Comparison of ENCODE assay signal across 10 cellular contexts in the genomic region with DNA sequence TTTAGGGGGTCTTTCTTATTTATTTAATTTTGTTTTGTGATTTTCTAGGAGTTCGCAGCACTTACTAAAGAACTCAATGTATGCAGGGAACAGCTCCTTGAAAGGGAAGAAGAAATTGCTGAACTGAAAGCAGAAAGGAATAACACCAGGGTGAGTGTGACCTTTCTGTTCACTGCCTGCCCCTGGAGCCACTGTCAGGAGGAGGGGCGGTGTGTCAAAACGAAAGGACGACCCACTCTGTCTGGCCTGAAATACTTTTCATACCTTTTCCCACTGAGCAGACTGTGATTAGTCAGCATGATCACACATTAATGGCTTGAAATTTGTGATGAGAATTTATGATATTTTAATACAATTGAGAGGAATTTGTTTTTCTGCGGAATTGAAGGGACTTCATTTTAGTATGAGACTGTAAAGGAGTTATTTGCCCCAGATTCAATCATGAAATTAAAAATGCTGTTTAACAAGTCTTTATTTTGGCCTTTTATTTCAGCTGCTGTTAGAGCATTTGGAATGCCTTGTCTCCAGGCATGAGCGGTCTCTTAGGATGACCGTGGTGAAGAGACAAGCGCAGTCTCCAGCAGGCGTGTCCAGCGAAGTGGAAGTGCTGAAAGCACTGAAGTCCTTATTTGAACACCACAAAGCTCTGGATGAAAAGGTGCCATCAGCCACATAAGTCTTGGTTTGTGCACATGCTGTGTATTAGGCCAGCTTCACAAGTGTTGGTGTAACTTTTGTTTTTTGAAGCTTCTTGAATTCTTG. TPM values are rescaled to one million over a fixed set of nuclear protein-coding genes. Genes with fewer than 3 reads are reported as not detected.
DNase-seq lines count a peak whose midpoint lies in the region; ATAC-seq, FAIRE-seq and TF ChIP-seq lines count a peak whose summit lies in the region.
"Had no signal": no experiment of that assay in that cellular context is flagged by ENCODE, and none has a peak within 500 bp of the region (broad histone marks: within the 10 kb centered on the region; RNA-seq: fewer than 3 reads in every experiment).

No MANE protein-coding gene starts in this region.

- no peak for TF ChIP-seq CTCF in kidney (IDR thresholded peaks at IDR 0.05; ENCODE audit: borderline replicate concordance, extremely low read depth, insufficient read depth)

- H3K4me3 Mint-ChIP-seq in activated naive CD8-positive, alpha-beta T cell treated with anti-CD3 and anti-CD28 coated beads, Interleukin-2, amount 50 U/mL, for 24 hours = no peak overlapping the region
- no peak overlapping the region for H3K4me3 Mint-ChIP-seq in activated naive CD8-positive, alpha-beta T cell treated with anti-CD3 and anti-CD28 coated beads for 36 hours

- no peak for FAIRE-seq in kidney (lab: Jason Lieb, UNC)

- peaks cover 41% of the 10 kb centered on the region for H3K36me3 Mint-ChIP-seq in activated naive CD8-positive, alpha-beta T cell treated with anti-CD3 and anti-CD28 coated beads, Interleukin-2, amount 50 U/mL, for 24 hours (ENCODE audit: low read depth)
- peaks cover 21% of the 10 kb centered on the region for H3K36me3 Mint-ChIP-seq in activated naive CD8-positive, alpha-beta T cell treated with anti-CD3 and anti-CD28 coated beads for 36 hours

- peaks cover 5 to 40% (median 21%) of the 10 kb centered on the region in 5 donors for H3K4me1 ChIP-seq in subcutaneous abdominal adipose tissue (ENCODE audit: control insufficient read depth in 5 of 5, insufficient read depth in 5 of 5, low read length in 5 of 5)
- peaks cover 6 to 15% of the 10 kb centered on the region in 2 donors for H3K4me1 ChIP-seq in kidney (ENCODE audit: control insufficient read depth in 1 of 2, insufficient read depth in 1 of 2, low read depth in 1 of 2, low read length in 2 of 2)

- peak; percentile 59 for ATAC-seq in activated naive CD8-positive, alpha-beta T cell treated with anti-CD3 and anti-CD28 coated beads, Interleukin-2, amount 50 U/mL, for 24 hours
- ATAC-seq in HG02885 (IDR thresholded peaks at IDR 0.05; ENCODE audit: poor library complexity, unreplicated experiment) = peak; percentile 76
- ATAC-seq in HG03280 (IDR thresholded peaks at IDR 0.05; ENCODE audit: unreplicated experiment) = no peak

- no peaks in the 10 kb centered on the region for H3K27me3 Mint-ChIP-seq in activated naive CD8-positive, alpha-beta T cell treated with anti-CD3 and anti-CD28 coated beads, Interleukin-2, amount 50 U/mL, for 24 hours
- H3K27me3 Mint-ChIP-seq in activated naive CD8-positive, alpha-beta T cell treated with anti-CD3 and anti-CD28 coated beads for 36 hours = no peaks in the 10 kb centered on the region

- H3K27ac Mint-ChIP-seq in activated naive CD8-positive, alpha-beta T cell treated with anti-CD3 and anti-CD28 coated beads, Interleukin-2, amount 50 U/mL, for 24 hours = no peak overlapping the region
- no peak overlapping the region for H3K27ac Mint-ChIP-seq in activated naive CD8-positive, alpha-beta T cell treated with anti-CD3 and anti-CD28 coated beads for 36 hours

- peaks cover 11% of the 10 kb centered on the region for H3K4me1 Mint-ChIP-seq in activated naive CD8-positive, alpha-beta T cell treated with anti-CD3 and anti-CD28 coated beads, Interleukin-2, amount 50 U/mL, for 24 hours
- H3K4me1 Mint-ChIP-seq in activated naive CD8-positive, alpha-beta T cell treated with anti-CD3 and anti-CD28 coated beads for 36 hours = no peaks in the 10 kb centered on the region

- H3K27me3 ChIP-seq in subcutaneous abdominal adipose tissue (ENCODE audit: control insufficient read depth in 5 of 5, insufficient read depth in 4 of 5, low read length in 5 of 5) = no peaks in the 10 kb centered on the region

- H3K36me3 ChIP-seq in subcutaneous abdominal adipose tissue (ENCODE audit: control insufficient read depth in 5 of 5, insufficient read depth in 5 of 5, low read length in 5 of 5) (peaks cover 4 to 59% (median 32%) of the 10 kb centered on the region in 5 donors), kidney (ENCODE audit: control insufficient read depth in 1 of 2, insufficient read depth in 2 of 2, low read length in 2 of 2) (peaks cover 12 to 18% of the 10 kb centered on the region in 2 donors)

- H3K9me3 Mint-ChIP-seq in activated naive CD8-positive, alpha-beta T cell treated with anti-CD3 and anti-CD28 coated beads, Interleukin-2, amount 50 U/mL, for 24 hours = no peaks in the 10 kb centered on the region
- no peaks in the 10 kb centered on the region for H3K9me3 Mint-ChIP-seq in activated naive CD8-positive, alpha-beta T cell treated with anti-CD3 and anti-CD28 coated beads for 36 hours

- H3K9me3 ChIP-seq in subcutaneous abdominal adipose tissue (ENCODE audit: control insufficient read depth in 5 of 5, low read length in 5 of 5) (no peaks in the 10 kb centered on the region), kidney (ENCODE audit: control insufficient read depth in 1 of 2, low read length in 2 of 2) (no peaks in the 10 kb centered on the region)

- H3K4me3 ChIP-seq in subcutaneous abdominal adipose tissue (ENCODE audit: low read depth in 1 of 5, low read length in 5 of 5) = no peak overlapping the region
- no peak overlapping the region for H3K4me3 ChIP-seq in kidney (ENCODE audit: low read length in 2 of 2)

- intact Hi-C loops in kidney (cut with DNase I) = no loop called here

- DNase-seq in activated naive CD8-positive, alpha-beta T cell treated with anti-CD3 and anti-CD28 coated beads, Interleukin-2, amount 50 U/mL, for 24 hours = peak; percentile 9
- DNase-seq in activated naive CD8-positive, alpha-beta T cell treated with anti-CD3 and anti-CD28 coated beads for 36 hours = no peak
- DNase-seq in glomerular visceral epithelial cell (ENCODE audit: extremely low spot score) = peak; percentile 60
- no peak for DNase-seq in kidney
- DNase-seq in globus pallidus (ENCODE audit: low spot score) = no peak
- DNase-seq: midbrain had no signal

- H3K9ac ChIP-seq in subcutaneous abdominal adipose tissue (ENCODE audit: low read length in 5 of 5) = no peak overlapping the region
- no peak overlapping the region for H3K9ac ChIP-seq in kidney (ENCODE audit: low read length in 2 of 2)
- H3K9ac ChIP-seq: KMS-11 had no signal

- H3K27ac ChIP-seq in subcutaneous abdominal adipose tissue (ENCODE audit: low read depth, low read length) = peak overlapping the region; percentile 2
- H3K27ac ChIP-seq in kidney (ENCODE audit: low read depth in 2 of 2, low read length in 2 of 2) = peak overlapping the region in 1 of 2 donors; percentile 69
- H3K27ac ChIP-seq: KMS-11 had no signal

RNA-seq across cellular contexts. Expression of a gene that starts 54.0 kb away (rescaled TPM):
- 10 to 100 TPM; 29.5 to 30.9 TPM for total RNA-seq in activated naive CD8-positive, alpha-beta T cell treated with anti-CD3 and anti-CD28 coated beads for 36 hours
- total RNA-seq in kidney = 53.0 TPM
- 19.1 TPM for polyA plus RNA-seq in kidney (ENCODE audit: insufficient read depth, low read depth, low replicate concordance)

Comparison
In these comparisons a context has a peak if more than half of its experiments do, and no peak if none do; other contexts are left out.
1. DNase-seq: peak in activated naive CD8-positive, alpha-beta T cell treated with anti-CD3 and anti-CD28 coated beads, Interleukin-2, amount 50 U/mL, for 24 hours (single experiment) and glomerular visceral epithelial cell (single experiment); none in activated naive CD8-positive, alpha-beta T cell treated with anti-CD3 and anti-CD28 coated beads for 36 hours (single experiment), kidney (single experiment) and globus pallidus (single experiment).